Comparison of ENCODE assay signal across 8 cellular contexts in the genomic region with DNA sequence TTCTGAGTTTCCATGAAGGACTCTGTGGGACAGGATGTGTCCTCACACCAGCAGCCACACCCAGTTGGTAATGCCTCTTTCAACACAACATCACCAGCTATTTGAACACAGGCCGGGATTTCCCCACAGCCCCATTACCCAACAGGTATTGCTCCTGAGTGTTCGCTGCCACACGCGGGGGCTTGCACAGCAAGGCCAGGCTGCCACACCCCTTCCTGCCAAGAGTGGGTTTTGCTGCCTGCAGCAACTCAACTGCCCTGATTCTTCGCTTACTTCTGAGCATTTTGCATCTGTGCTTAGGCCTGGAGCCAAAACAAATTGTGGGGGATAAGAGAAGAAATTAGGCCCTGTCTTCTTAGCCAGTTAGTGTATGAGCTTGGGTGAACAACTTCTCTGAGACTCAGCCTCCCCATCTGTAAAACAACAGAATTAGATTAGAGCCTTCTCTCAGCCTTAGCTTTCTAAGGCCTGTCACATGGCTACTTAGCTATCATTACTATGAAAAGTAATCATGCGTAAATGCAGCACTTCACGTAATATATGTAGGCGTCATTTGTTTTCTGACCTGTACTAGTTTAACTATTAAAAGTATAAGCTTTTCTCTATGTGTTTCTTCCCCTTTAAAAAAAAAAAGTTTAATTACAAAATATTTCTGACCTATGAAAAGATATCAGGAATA. TPM values are rescaled to one million over a fixed set of nuclear protein-coding genes. Genes with fewer than 3 reads are reported as not detected.
A peak's percentile ranks its signal among the peaks of the same experiment; 100 is the strongest.
DNase-seq lines count a peak whose midpoint lies in the region; ATAC-seq and TF ChIP-seq lines count a peak whose summit lies in the region.

No MANE protein-coding gene starts in this region.

- TF ChIP-seq CTCF in tibial nerve (IDR thresholded peaks at IDR 0.05), result no peak

- no peaks in the 10 kb centered on the region for H3K36me3 ChIP-seq in tibial nerve

- no peaks in the 10 kb centered on the region for H3K9me3 ChIP-seq in tibial nerve

- H3K27me3 ChIP-seq in tibial nerve, result no peaks in the 10 kb centered on the region

- DNase-seq in MV-4-11 (lab: John Stamatoyannopoulos, UW) (peak; percentile 65), fibroblast of gingiva (ENCODE audit: low read depth) (peak; percentile 51), epidermal melanocyte (ENCODE audit: insufficient read length, low spot score) (no peak), tibial nerve (ENCODE audit: low spot score in 2 of 2) (no peak)
- DNase-seq in activated CD4-positive, alpha-beta memory T cell treated with anti-CD3 and anti-CD28 coated beads for 36 hours, result peak; percentile 71
- DNase-seq in stimulated activated CD8-positive, alpha-beta memory T cell treated with anti-CD3 and anti-CD28 coated beads, Interleukin-12 subunit alpha, Interleukin-12 subunit beta, amount 100 ng/mL, for 1 hour (ENCODE audit: low read depth), result peak; percentile 30

- H3K4me1 ChIP-seq in tibial nerve, result peaks cover 0 to 15% (median 3%) of the 10 kb centered on the region in 4 donors

- no peaks in the 10 kb centered on the region for H3K36me3 Mint-ChIP-seq in activated CD4-positive, alpha-beta memory T cell treated with anti-CD3 and anti-CD28 coated beads for 36 hours

- CTCF ChIA-PET in activated CD4-positive, alpha-beta memory T cell treated with anti-CD3 and anti-CD28 coated beads for 36 hours (lab: Charles Lee), result interaction anchor here (0.5 to 13.4 kb wide), 16 partner anchors 10 to 534 kb away, joined by 3 to 285 read pairs (median 4); a partner anchor contains a TSS

- intact Hi-C loops in activated CD4-positive, alpha-beta memory T cell treated with anti-CD3 and anti-CD28 coated beads for 36 hours (cut with micrococcal nuclease), result loop anchor here (1.0 to 10.0 kb wide), 5 partner anchors 22 to 687 kb away; a partner anchor contains a TSS

- no peak overlapping the region for H3K4me3 Mint-ChIP-seq in activated CD4-positive, alpha-beta memory T cell treated with anti-CD3 and anti-CD28 coated beads for 36 hours

- no peaks in the 10 kb centered on the region for H3K9me3 Mint-ChIP-seq in activated CD4-positive, alpha-beta memory T cell treated with anti-CD3 and anti-CD28 coated beads for 36 hours

- H3K27ac ChIP-seq in tibial nerve, result no peak overlapping the region

- H3K27me3 Mint-ChIP-seq in activated CD4-positive, alpha-beta memory T cell treated with anti-CD3 and anti-CD28 coated beads for 36 hours, result no peaks in the 10 kb centered on the region

- no peak overlapping the region for H3K4me3 ChIP-seq in tibial nerve

- H3K4me1 Mint-ChIP-seq in activated CD4-positive, alpha-beta memory T cell treated with anti-CD3 and anti-CD28 coated beads for 36 hours (ENCODE audit: low read depth), result peaks cover 11% of the 10 kb centered on the region

- POLR2A ChIA-PET in activated CD4-positive, alpha-beta memory T cell treated with anti-CD3 and anti-CD28 coated beads for 36 hours (lab: Charles Lee), result no interaction called here

- H3K27ac Mint-ChIP-seq in activated CD4-positive, alpha-beta memory T cell treated with anti-CD3 and anti-CD28 coated beads for 36 hours, result peak overlapping the region; percentile 64

- WGBS in tibial nerve, 2 donors, result 75 to 80% methylated on average over 8 of the region's 8 CpGs

- TF ChIP-seq EP300 in tibial nerve (IDR thresholded peaks at IDR 0.05), result no peak

- no peak for ATAC-seq in HG02588 (IDR thresholded peaks at IDR 0.05; ENCODE audit: unreplicated experiment)
- ATAC-seq in GM21576 (IDR thresholded peaks at IDR 0.05; ENCODE audit: unreplicated experiment), result no peak

- TF ChIP-seq POLR2A in tibial nerve (IDR thresholded peaks at IDR 0.05), result no peak

RNA-seq across cellular contexts. Expression of a gene that starts 20.0 kb away (rescaled TPM):
- total RNA-seq in activated CD4-positive, alpha-beta memory T cell treated with anti-CD3 and anti-CD28 coated beads for 36 hours, result 10 to 100 TPM; 18.5 to 19.0 TPM
- total RNA-seq in tibial nerve, result 10 to 100 TPM; 29.9 to 49.5 (median 38.7) TPM

Comparison
In these comparisons a context has a peak if more than half of its experiments do, and no peak if none do; other contexts are left out.
1. DNase-seq: peak in MV-4-11 (single experiment), activated CD4-positive, alpha-beta memory T cell treated with anti-CD3 and anti-CD28 coated beads for 36 hours (single experiment), fibroblast of gingiva (single experiment) and stimulated activated CD8-positive, alpha-beta memory T cell treated with anti-CD3 and anti-CD28 coated beads, Interleukin-12 subunit alpha, Interleukin-12 subunit beta, amount 100 ng/mL, for 1 hour (single experiment); none in epidermal melanocyte (single experiment) and tibial nerve (0 of 2).